In genomic region chr11:75560644-75561043, GRCh38 we compare ENCODE assay signal across 14 cellular contexts. TPM values are rescaled to one million over a fixed set of nuclear protein-coding genes. Genes with fewer than 3 reads are reported as not detected.
DNase-seq lines count a peak whose midpoint lies in the region; ATAC-seq and TF ChIP-seq lines count a peak whose summit lies in the region.
"Had no signal": no experiment of that assay in that cellular context is flagged by ENCODE, and none has a peak within 500 bp of the region (broad histone marks: within the 10 kb centered on the region; RNA-seq: fewer than 3 reads in every experiment).

No MANE protein-coding gene starts in this region.

- H3K4me3 Mint-ChIP-seq in activated CD4-positive, alpha-beta T cell treated with anti-CD3 and anti-CD28 coated beads, Interleukin-2, amount 10 ng/mL, durations not matched to agents 24 days and 14 days, result peak overlapping the region; percentile 92
- H3K4me3 Mint-ChIP-seq in activated naive CD8-positive, alpha-beta T cell treated with anti-CD3 and anti-CD28 coated beads for 36 hours, result peak overlapping the region; percentile 90
- H3K4me3 Mint-ChIP-seq in stimulated activated naive CD8-positive, alpha-beta T cell treated with anti-CD3 and anti-CD28 coated beads, Interleukin-15, amount 100 ng/mL, for 72 hours, result peak overlapping the region; percentile 90 to 92
- H3K4me3 Mint-ChIP-seq in CD14-positive monocyte, result no peak overlapping the region

- no peak for DNase-seq in activated CD4-positive, alpha-beta T cell treated with anti-CD3 and anti-CD28 coated beads, Interleukin-2, amount 10 ng/mL, durations not matched to agents 24 days and 14 days
- DNase-seq in activated CD4-positive, alpha-beta T cell treated with anti-CD3 and anti-CD28 coated beads for 1 hour, result no peak
- no peak for DNase-seq in activated naive CD8-positive, alpha-beta T cell treated with anti-CD3 and anti-CD28 coated beads for 36 hours
- no peak for DNase-seq in left lung
- DNase-seq in stimulated activated naive CD8-positive, alpha-beta T cell treated with anti-CD3 and anti-CD28 coated beads, Interleukin-15, amount 100 ng/mL, for 72 hours, result no peak
- no peak for DNase-seq in CD14-positive monocyte (ENCODE audit: low spot score)
- no peak for DNase-seq in NK-92 (lab: John Stamatoyannopoulos, UW; ENCODE audit: unreplicated experiment)
- DNase-seq in NCI-H345 (lab: John Stamatoyannopoulos, UW), result no peak
- DNase-seq: activated CD8-positive, alpha-beta memory T cell treated with anti-CD3 and anti-CD28 coated beads, Interleukin-2, amount 50 U/mL, for 48 hours; effector memory CD4-positive, alpha-beta T cell; NCI-H1930; retina; SHP77 treated with DMSO at 0.1 percent for 48 hours had no signal

- no peaks in the 10 kb centered on the region for H3K9me3 ChIP-seq in left lung
- H3K9me3 ChIP-seq: A549 had no signal

- H3K27ac ChIP-seq in left lung, result peak overlapping the region; percentile 94 to 100

- intact Hi-C loops in activated CD4-positive, alpha-beta T cell treated with anti-CD3 and anti-CD28 coated beads, Interleukin-2, amount 10 ng/mL, durations not matched to agents 24 days and 14 days (cut with micrococcal nuclease), result no loop called here
- intact Hi-C loops in left lung (cut with DNase I) (no loop called here), CD14-positive monocyte (cut with micrococcal nuclease) (no loop called here)

- ATAC-seq in left lung, result no peak
- no peak for ATAC-seq in stimulated activated naive CD8-positive, alpha-beta T cell treated with anti-CD3 and anti-CD28 coated beads, Interleukin-15, amount 100 ng/mL, for 72 hours
- ATAC-seq: A549 had no signal

- TF ChIP-seq CTCF in left lung (IDR thresholded peaks at IDR 0.05), result no peak
- no peak for TF ChIP-seq CTCF in CD14-positive monocyte (IDR thresholded peaks at IDR 0.05)

- H3K36me3 ChIP-seq in left lung, result peaks cover 0 to under 1% of the 10 kb centered on the region in 2 donors

- peak overlapping the region; percentile 65 for H3K27ac Mint-ChIP-seq in activated CD4-positive, alpha-beta T cell treated with anti-CD3 and anti-CD28 coated beads, Interleukin-2, amount 10 ng/mL, durations not matched to agents 24 days and 14 days
- H3K27ac Mint-ChIP-seq in activated naive CD8-positive, alpha-beta T cell treated with anti-CD3 and anti-CD28 coated beads for 36 hours, result no peak overlapping the region
- H3K27ac Mint-ChIP-seq in stimulated activated naive CD8-positive, alpha-beta T cell treated with anti-CD3 and anti-CD28 coated beads, Interleukin-15, amount 100 ng/mL, for 72 hours, result peak overlapping the region in 1 of 2 donors; percentile 29
- H3K27ac Mint-ChIP-seq in CD14-positive monocyte, result no peak overlapping the region

- no peaks in the 10 kb centered on the region for H3K36me3 Mint-ChIP-seq in activated CD4-positive, alpha-beta T cell treated with anti-CD3 and anti-CD28 coated beads, Interleukin-2, amount 10 ng/mL, durations not matched to agents 24 days and 14 days (ENCODE audit: low read depth)
- no peaks in the 10 kb centered on the region for H3K36me3 Mint-ChIP-seq in activated naive CD8-positive, alpha-beta T cell treated with anti-CD3 and anti-CD28 coated beads for 36 hours
- no peaks in the 10 kb centered on the region for H3K36me3 Mint-ChIP-seq in CD14-positive monocyte

- no peaks in the 10 kb centered on the region for H3K9me3 Mint-ChIP-seq in activated CD4-positive, alpha-beta T cell treated with anti-CD3 and anti-CD28 coated beads, Interleukin-2, amount 10 ng/mL, durations not matched to agents 24 days and 14 days
- H3K9me3 Mint-ChIP-seq in activated naive CD8-positive, alpha-beta T cell treated with anti-CD3 and anti-CD28 coated beads for 36 hours, result no peaks in the 10 kb centered on the region
- H3K9me3 Mint-ChIP-seq in stimulated activated naive CD8-positive, alpha-beta T cell treated with anti-CD3 and anti-CD28 coated beads, Interleukin-15, amount 100 ng/mL, for 72 hours, result no peaks in the 10 kb centered on the region
- peaks cover 0 to 5% (median 0%) of the 10 kb centered on the region in 7 donors for H3K9me3 Mint-ChIP-seq in CD14-positive monocyte

- peaks cover 12% of the 10 kb centered on the region for H3K27me3 Mint-ChIP-seq in activated CD4-positive, alpha-beta T cell treated with anti-CD3 and anti-CD28 coated beads, Interleukin-2, amount 10 ng/mL, durations not matched to agents 24 days and 14 days
- no peaks in the 10 kb centered on the region for H3K27me3 Mint-ChIP-seq in activated naive CD8-positive, alpha-beta T cell treated with anti-CD3 and anti-CD28 coated beads for 36 hours
- no peaks in the 10 kb centered on the region for H3K27me3 Mint-ChIP-seq in stimulated activated naive CD8-positive, alpha-beta T cell treated with anti-CD3 and anti-CD28 coated beads, Interleukin-15, amount 100 ng/mL, for 72 hours
- peaks cover 8 to 24% (median 11%) of the 10 kb centered on the region in 3 donors for H3K27me3 Mint-ChIP-seq in CD14-positive monocyte (ENCODE audit: low read depth in 3 of 3)

- peaks cover 18% of the 10 kb centered on the region for H3K4me1 Mint-ChIP-seq in activated CD4-positive, alpha-beta T cell treated with anti-CD3 and anti-CD28 coated beads, Interleukin-2, amount 10 ng/mL, durations not matched to agents 24 days and 14 days
- H3K4me1 Mint-ChIP-seq in activated naive CD8-positive, alpha-beta T cell treated with anti-CD3 and anti-CD28 coated beads for 36 hours, result peaks cover 33% of the 10 kb centered on the region
- H3K4me1 Mint-ChIP-seq in stimulated activated naive CD8-positive, alpha-beta T cell treated with anti-CD3 and anti-CD28 coated beads, Interleukin-15, amount 100 ng/mL, for 72 hours, result peaks cover 44% of the 10 kb centered on the region
- peaks cover 22% of the 10 kb centered on the region for H3K4me1 Mint-ChIP-seq in CD14-positive monocyte

- peaks cover 46 to 70% of the 10 kb centered on the region in 2 donors for H3K4me1 ChIP-seq in left lung

- H3K27me3 ChIP-seq in left lung, result peaks cover 0 to 23% of the 10 kb centered on the region in 2 donors

- H3K4me3 ChIP-seq in left lung, result no peak overlapping the region
- H3K4me3 ChIP-seq: A549 had no signal

RNA-seq across cellular contexts. Expression of gene SERPINH1, which starts 1.4 kb away (rescaled TPM):
- total RNA-seq in activated CD4-positive, alpha-beta T cell treated with anti-CD3 and anti-CD28 coated beads, Interleukin-2, amount 10 ng/mL, durations not matched to agents 24 days and 14 days, result 29.6 and 30.3 TPM in 2 replicates
- 10 to 100 TPM; 18.9 to 19.4 TPM for total RNA-seq in activated naive CD8-positive, alpha-beta T cell treated with anti-CD3 and anti-CD28 coated beads for 36 hours
- total RNA-seq in left lung, result 100 to 1,000 TPM; 358 to 516 TPM
- 1 to 10 TPM; 1.6 to 2.1 TPM for polyA plus RNA-seq in CD14-positive monocyte

RNA-seq across cellular contexts. Expression of gene GDPD5, which starts 34.9 kb away (rescaled TPM):
- total RNA-seq in activated CD4-positive, alpha-beta T cell treated with anti-CD3 and anti-CD28 coated beads, Interleukin-2, amount 10 ng/mL, durations not matched to agents 24 days and 14 days, result 13.4 and 14.5 TPM in 2 replicates
- 1 to 10 TPM; 5.9 to 6.6 TPM for total RNA-seq in activated naive CD8-positive, alpha-beta T cell treated with anti-CD3 and anti-CD28 coated beads for 36 hours
- 10 to 100 TPM; 10.5 to 15.5 TPM for total RNA-seq in left lung
- polyA plus RNA-seq in CD14-positive monocyte, result 1 to 10 TPM; 4.9 to 7.6 TPM

Comparison
In these comparisons a context has a peak if more than half of its experiments do, and no peak if none do; other contexts are left out.
1. H3K4me3 Mint-ChIP-seq: peak in activated CD4-positive, alpha-beta T cell treated with anti-CD3 and anti-CD28 coated beads, Interleukin-2, amount 10 ng/mL, durations not matched to agents 24 days and 14 days (single experiment), activated naive CD8-positive, alpha-beta T cell treated with anti-CD3 and anti-CD28 coated beads for 36 hours (single experiment) and stimulated activated naive CD8-positive, alpha-beta T cell treated with anti-CD3 and anti-CD28 coated beads, Interleukin-15, amount 100 ng/mL, for 72 hours (2 of 2); none in CD14-positive monocyte (0 of 2).
2. RNA of gene SERPINH1, which starts 1.4 kb away (total RNA-seq): 358 to 516 TPM in left lung; 29.6 to 30.3 TPM in activated CD4-positive, alpha-beta T cell treated with anti-CD3 and anti-CD28 coated beads, Interleukin-2, amount 10 ng/mL, durations not matched to agents 24 days and 14 days and 18.9 to 19.4 TPM in activated naive CD8-positive, alpha-beta T cell treated with anti-CD3 and anti-CD28 coated beads for 36 hours; every median in the first group is over 10 times any median in the second.